ENCODE assay signal across 2 cellular contexts in the genomic region with DNA sequence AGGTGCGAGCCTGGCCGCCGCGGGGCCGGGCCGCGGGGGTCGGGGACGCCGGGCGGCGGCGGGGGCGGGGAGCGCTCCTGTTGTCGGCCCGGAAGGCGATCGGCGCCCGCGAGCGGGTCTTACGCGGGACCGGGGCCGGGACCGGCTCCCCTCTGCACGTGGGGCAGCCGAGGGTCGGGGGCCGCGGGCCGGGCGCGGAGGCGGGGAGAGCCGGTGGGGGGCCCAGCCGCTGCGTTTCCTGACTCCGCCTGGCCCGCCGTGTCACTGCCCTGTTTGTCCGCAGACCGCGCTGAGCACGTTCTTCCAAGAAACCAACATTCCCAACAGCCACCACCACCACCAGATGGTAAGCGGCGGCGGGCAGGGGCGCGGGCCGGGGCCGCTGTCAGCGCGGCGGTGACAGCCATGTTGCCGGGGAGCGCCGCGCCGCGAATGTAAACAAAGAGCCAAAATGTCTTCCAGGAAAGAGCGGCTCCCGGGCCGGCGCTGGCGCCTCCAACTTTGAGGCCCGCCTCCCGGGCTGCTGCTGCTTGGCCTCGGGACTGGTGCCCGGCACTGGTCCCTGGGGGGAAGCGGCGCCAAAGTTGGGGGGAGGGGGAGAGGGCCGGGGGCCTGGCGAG.
TF ChIP-seq lines count a peak whose summit lies in the region.

No MANE protein-coding gene starts in this region.

TF ChIP-seq in SK-N-SH, 30 proteins besides CTCF, POLR2A, EP300 and RAD21:
- TF ChIP-seq TAF1 (IDR thresholded peaks at IDR 0.05; ENCODE audit: borderline replicate concordance, low read depth, low read length) (peak; percentile 49; the same call in 1 of the 2 replicates), TCF12 (IDR thresholded peaks at IDR 0.05) (no peak), SIN3A (IDR thresholded peaks at IDR 0.05; ENCODE audit: borderline replicate concordance, low read depth, low read length) (peak; percentile 99), TEAD4 (IDR thresholded peaks at IDR 0.05; ENCODE audit: borderline replicate concordance, insufficient read depth) (0 out of 2 replicates have a peak, but pooled peaks have one; percentile 47), RFX5 (IDR thresholded peaks at IDR 0.05; ENCODE audit: low read length) (0 out of 2 replicates have a peak, but pooled peaks have one; percentile 33), YY1 (IDR thresholded peaks at IDR 0.05; ENCODE audit: low read depth) (peak; percentile 91), MXI1 (IDR thresholded peaks at IDR 0.05; ENCODE audit: low read depth, low read length) (peak; percentile 99), RXRA (IDR thresholded peaks at IDR 0.05; ENCODE audit: borderline replicate concordance, low read depth) (no peak)
- TF ChIP-seq, protein P1, sequence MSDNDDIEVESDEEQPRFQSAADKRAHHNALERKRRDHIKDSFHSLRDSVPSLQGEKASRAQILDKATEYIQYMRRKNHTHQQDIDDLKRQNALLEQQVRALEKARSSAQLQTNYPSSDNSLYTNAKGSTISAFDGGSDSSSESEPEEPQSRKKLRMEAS (IDR thresholded peaks at IDR 0.05; ENCODE audit: low read depth), result peak; percentile 92
- TF ChIP-seq, protein P2, sequence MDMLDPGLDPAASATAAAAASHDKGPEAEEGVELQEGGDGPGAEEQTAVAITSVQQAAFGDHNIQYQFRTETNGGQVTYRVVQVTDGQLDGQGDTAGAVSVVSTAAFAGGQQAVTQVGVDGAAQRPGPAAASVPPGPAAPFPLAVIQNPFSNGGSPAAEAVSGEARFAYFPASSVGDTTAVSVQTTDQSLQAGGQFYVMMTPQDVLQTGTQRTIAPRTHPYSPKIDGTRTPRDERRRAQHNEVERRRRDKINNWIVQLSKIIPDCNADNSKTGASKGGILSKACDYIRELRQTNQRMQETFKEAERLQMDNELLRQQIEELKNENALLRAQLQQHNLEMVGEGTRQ (IDR thresholded peaks at IDR 0.05; ENCODE audit: borderline replicate concordance, low read depth, low read length), result no peak

TF ChIP-seq in GM12878, 131 proteins besides CTCF, POLR2A, EP300 and RAD21:
- peak; percentile 45; the same call in 1 of the 2 replicates for TF ChIP-seq BACH1 (IDR thresholded peaks at IDR 0.05; ENCODE audit: borderline replicate concordance)
- TF ChIP-seq POU2F2 (IDR thresholded peaks at IDR 0.05; ENCODE audit: borderline replicate concordance, low read depth, low read length), result no peak
- TF ChIP-seq WRNIP1 (IDR thresholded peaks at IDR 0.05; ENCODE audit: borderline replicate concordance, low read depth, low read length), result no peak
- TF ChIP-seq JUNB (IDR thresholded peaks at IDR 0.05), result no peak
- peak; percentile 89; the same call in 1 of the 2 replicates for TF ChIP-seq CHD1 (IDR thresholded peaks at IDR 0.05; ENCODE audit: low read depth, low read length)
- TF ChIP-seq POLR2AphosphoS2 (IDR thresholded peaks at IDR 0.05; ENCODE audit: low read depth, low read length), result no peak
- TF ChIP-seq, protein P1 (IDR thresholded peaks at IDR 0.05; ENCODE audit: low read depth, low read length), result peak; percentile 70
- TF ChIP-seq EGR1 (IDR thresholded peaks at IDR 0.05; ENCODE audit: borderline replicate concordance in 1 of 2, low read depth in 2 of 2, low read length in 2 of 2), result no peak
- no peak for TF ChIP-seq TBL1XR1 (IDR thresholded peaks at IDR 0.05; ENCODE audit: low read depth, low read length)
- peak; percentile 76 for TF ChIP-seq LARP7 (IDR thresholded peaks at IDR 0.05)
- no peak for TF ChIP-seq SUZ12 (IDR thresholded peaks at IDR 0.05; ENCODE audit: unreplicated experiment)
- TF ChIP-seq RFX5 (IDR thresholded peaks at IDR 0.05; ENCODE audit: low read depth, low read length), result 0 out of 2 replicates have a peak, but pooled peaks have one; percentile 54
- TF ChIP-seq BHLHE40 (IDR thresholded peaks at IDR 0.05; ENCODE audit: borderline replicate concordance in 1 of 2, low read depth in 2 of 2, low read length in 1 of 2), result peak in 1 of 2 experiments; percentile 41; a peak in 1 of 4 replicates
- no peak for TF ChIP-seq ESRRA (IDR thresholded peaks at IDR 0.05; ENCODE audit: low read length)
- peak; percentile 16; the same call in 1 of the 2 replicates for TF ChIP-seq TARDBP (IDR thresholded peaks at IDR 0.05; ENCODE audit: borderline replicate concordance)
- TF ChIP-seq CHD4 (IDR thresholded peaks at IDR 0.05), result no peak
- TF ChIP-seq RB1 (IDR thresholded peaks at IDR 0.05; ENCODE audit: borderline replicate concordance), result peak; percentile 36; the same call in 1 of the 2 replicates
- TF ChIP-seq KLF5 (IDR thresholded peaks at IDR 0.05; ENCODE audit: partially characterized antibody), result no peak
- TF ChIP-seq, protein P3, sequence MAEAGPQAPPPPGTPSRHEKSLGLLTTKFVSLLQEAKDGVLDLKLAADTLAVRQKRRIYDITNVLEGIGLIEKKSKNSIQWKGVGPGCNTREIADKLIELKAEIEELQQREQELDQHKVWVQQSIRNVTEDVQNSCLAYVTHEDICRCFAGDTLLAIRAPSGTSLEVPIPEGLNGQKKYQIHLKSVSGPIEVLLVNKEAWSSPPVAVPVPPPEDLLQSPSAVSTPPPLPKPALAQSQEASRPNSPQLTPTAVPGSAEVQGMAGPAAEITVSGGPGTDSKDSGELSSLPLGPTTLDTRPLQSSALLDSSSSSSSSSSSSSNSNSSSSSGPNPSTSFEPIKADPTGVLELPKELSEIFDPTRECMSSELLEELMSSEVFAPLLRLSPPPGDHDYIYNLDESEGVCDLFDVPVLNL (IDR thresholded peaks at IDR 0.05; ENCODE audit: low read depth, low read length), result no peak
- TF ChIP-seq MEF2B (IDR thresholded peaks at IDR 0.05; ENCODE audit: partially characterized antibody, poor library complexity, severe bottlenecking), result no peak
- TF ChIP-seq SMARCA5 (IDR thresholded peaks at IDR 0.05), result peak; percentile 9; the same call in 1 of the 2 replicates
- TF ChIP-seq, protein P4, sequence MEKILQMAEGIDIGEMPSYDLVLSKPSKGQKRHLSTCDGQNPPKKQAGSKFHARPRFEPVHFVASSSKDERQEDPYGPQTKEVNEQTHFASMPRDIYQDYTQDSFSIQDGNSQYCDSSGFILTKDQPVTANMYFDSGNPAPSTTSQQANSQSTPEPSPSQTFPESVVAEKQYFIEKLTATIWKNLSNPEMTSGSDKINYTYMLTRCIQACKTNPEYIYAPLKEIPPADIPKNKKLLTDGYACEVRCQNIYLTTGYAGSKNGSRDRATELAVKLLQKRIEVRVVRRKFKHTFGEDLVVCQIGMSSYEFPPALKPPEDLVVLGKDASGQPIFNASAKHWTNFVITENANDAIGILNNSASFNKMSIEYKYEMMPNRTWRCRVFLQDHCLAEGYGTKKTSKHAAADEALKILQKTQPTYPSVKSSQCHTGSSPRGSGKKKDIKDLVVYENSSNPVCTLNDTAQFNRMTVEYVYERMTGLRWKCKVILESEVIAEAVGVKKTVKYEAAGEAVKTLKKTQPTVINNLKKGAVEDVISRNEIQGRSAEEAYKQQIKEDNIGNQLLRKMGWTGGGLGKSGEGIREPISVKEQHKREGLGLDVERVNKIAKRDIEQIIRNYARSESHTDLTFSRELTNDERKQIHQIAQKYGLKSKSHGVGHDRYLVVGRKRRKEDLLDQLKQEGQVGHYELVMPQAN (conservative IDR thresholded peaks at IDR 0.05), result peak; percentile 82
- peak; percentile 81 for TF ChIP-seq FOXK2 (IDR thresholded peaks at IDR 0.05)
- TF ChIP-seq, protein P5, sequence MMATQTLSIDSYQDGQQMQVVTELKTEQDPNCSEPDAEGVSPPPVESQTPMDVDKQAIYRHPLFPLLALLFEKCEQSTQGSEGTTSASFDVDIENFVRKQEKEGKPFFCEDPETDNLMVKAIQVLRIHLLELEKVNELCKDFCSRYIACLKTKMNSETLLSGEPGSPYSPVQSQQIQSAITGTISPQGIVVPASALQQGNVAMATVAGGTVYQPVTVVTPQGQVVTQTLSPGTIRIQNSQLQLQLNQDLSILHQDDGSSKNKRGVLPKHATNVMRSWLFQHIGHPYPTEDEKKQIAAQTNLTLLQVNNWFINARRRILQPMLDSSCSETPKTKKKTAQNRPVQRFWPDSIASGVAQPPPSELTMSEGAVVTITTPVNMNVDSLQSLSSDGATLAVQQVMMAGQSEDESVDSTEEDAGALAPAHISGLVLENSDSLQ (IDR thresholded peaks at IDR 0.05), result peak; percentile 40; the same call in 1 of the 2 replicates
- TF ChIP-seq YY1 (IDR thresholded peaks at IDR 0.05; ENCODE audit: low read depth, low read length), result peak; percentile 94
- TF ChIP-seq, protein P6, sequence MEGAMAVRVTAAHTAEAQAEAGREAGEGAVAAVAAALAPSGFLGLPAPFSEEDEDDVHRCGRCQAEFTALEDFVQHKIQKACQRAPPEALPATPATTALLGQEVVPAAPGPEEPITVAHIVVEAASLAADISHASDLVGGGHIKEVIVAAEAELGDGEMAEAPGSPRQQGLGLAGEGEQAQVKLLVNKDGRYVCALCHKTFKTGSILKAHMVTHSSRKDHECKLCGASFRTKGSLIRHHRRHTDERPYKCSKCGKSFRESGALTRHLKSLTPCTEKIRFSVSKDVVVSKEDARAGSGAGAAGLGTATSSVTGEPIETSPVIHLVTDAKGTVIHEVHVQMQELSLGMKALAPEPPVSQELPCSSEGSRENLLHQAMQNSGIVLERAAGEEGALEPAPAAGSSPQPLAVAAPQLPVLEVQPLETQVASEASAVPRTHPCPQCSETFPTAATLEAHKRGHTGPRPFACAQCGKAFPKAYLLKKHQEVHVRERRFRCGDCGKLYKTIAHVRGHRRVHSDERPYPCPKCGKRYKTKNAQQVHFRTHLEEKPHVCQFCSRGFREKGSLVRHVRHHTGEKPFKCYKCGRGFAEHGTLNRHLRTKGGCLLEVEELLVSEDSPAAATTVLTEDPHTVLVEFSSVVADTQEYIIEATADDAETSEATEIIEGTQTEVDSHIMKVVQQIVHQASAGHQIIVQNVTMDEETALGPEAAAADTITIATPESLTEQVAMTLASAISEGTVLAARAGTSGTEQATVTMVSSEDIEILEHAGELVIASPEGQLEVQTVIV (IDR thresholded peaks at IDR 0.05; ENCODE audit: borderline replicate concordance, partially characterized antibody), result no peak
- peak; percentile 62 for TF ChIP-seq DPF2 (IDR thresholded peaks at IDR 0.05)
- TF ChIP-seq GATAD2B (conservative IDR thresholded peaks at IDR 0.05; ENCODE audit: low read depth), result 0 out of 2 replicates have a peak, but pooled peaks have one; percentile 40
